18 cellular contexts compared by ENCODE assay signal in genomic region chr5:77311217-77311571, GRCh38.
"Had no signal": no experiment of that assay in that cellular context is flagged by ENCODE, and none has a peak within 500 bp of the region (broad histone marks: within the 10 kb centered on the region; RNA-seq: fewer than 3 reads in every experiment).

No MANE protein-coding gene starts in this region.

- H3K27ac ChIP-seq: epithelial cell of prostate, prostate gland, right atrium auricular region, tibial artery had no signal

- H3K27me3 ChIP-seq: right atrium auricular region, tibial artery had no signal

- H3K27ac Mint-ChIP-seq: activated naive CD4-positive, alpha-beta T cell treated with anti-CD3 and anti-CD28 coated beads, Interleukin-2, amount 50 U/mL, for 72 hours; mesothelial cell of epicardium; natural killer cell had no signal

- H3K4me3 ChIP-seq: lung, prostate gland, right atrium auricular region, tibial artery had no signal

- ATAC-seq: activated naive CD4-positive, alpha-beta T cell treated with anti-CD3 and anti-CD28 coated beads, Interleukin-2, amount 50 U/mL, for 72 hours; left lobe of liver; natural killer cell; stimulated activated naive CD8-positive, alpha-beta T cell treated with anti-CD3 and anti-CD28 coated beads, Interleukin-15, Interleukin-2, amounts not matched to agents 100 U/mL and 50 U/mL, for 24 hours had no signal

- H3K9me3 Mint-ChIP-seq: natural killer cell had no signal

- DNase-seq: activated CD4-positive, alpha-beta T cell treated with anti-CD3 and anti-CD28 coated beads for 1 hour; activated CD4-positive, alpha-beta T cell treated with anti-CD3 and anti-CD28 coated beads, Interleukin-2, amount 50 U/mL, for 1 hour; activated T-cell treated with anti-CD3 and anti-CD28 coated beads, Interleukin-2, amount 50 U/mL, for 1 hour; cortex of kidney; foreskin fibroblast; natural killer cell; stimulated activated CD4-positive, alpha-beta T cell treated with anti-CD3 and anti-CD28 coated beads, Interleukin-12 subunit alpha, Interleukin-12 subunit beta, amount 100 ng/mL, for 4 hours; stimulated activated CD4-positive, alpha-beta T cell treated with anti-CD3 and anti-CD28 coated beads, Interleukin-4, amount 100 ng/mL, for 4 hours; stimulated activated naive CD8-positive, alpha-beta T cell treated with anti-CD3 and anti-CD28 coated beads, Interleukin-15, Interleukin-2, amounts not matched to agents 100 U/mL and 50 U/mL, for 24 hours; T-helper 1 cell; tibial artery had no signal

- H3K36me3 ChIP-seq: prostate gland, right atrium auricular region, tibial artery had no signal

- H3K9me3 ChIP-seq: prostate gland, right atrium auricular region, tibial artery had no signal

- H3K36me3 Mint-ChIP-seq: activated naive CD4-positive, alpha-beta T cell treated with anti-CD3 and anti-CD28 coated beads, Interleukin-2, amount 50 U/mL, for 72 hours; natural killer cell had no signal

- H3K4me1 Mint-ChIP-seq: natural killer cell had no signal

- H3K4me3 Mint-ChIP-seq: mesothelial cell of epicardium, natural killer cell had no signal
